ENCODE assay signal across 1 cellular context in genomic region chr4:52554606-52555355, GRCh38.
TF ChIP-seq lines count a peak whose summit lies in the region.

No MANE protein-coding gene starts in this region.

TF ChIP-seq in IMR-90, 13 proteins besides CTCF, POLR2A, EP300 and RAD21:
- TF ChIP-seq ELK1 (IDR thresholded peaks at IDR 0.05; ENCODE audit: borderline replicate concordance, low read depth, low read length): no peak
- TF ChIP-seq NFE2L2 (IDR thresholded peaks at IDR 0.05; ENCODE audit: low read depth, low read length): no peak
- no peak for TF ChIP-seq RFX5 (IDR thresholded peaks at IDR 0.05; ENCODE audit: low read depth, low read length)
- no peak for TF ChIP-seq USF2 (IDR thresholded peaks at IDR 0.05; ENCODE audit: low read depth, low read length)
- no peak for TF ChIP-seq RCOR1 (IDR thresholded peaks at IDR 0.05; ENCODE audit: insufficient replicate concordance, low read length)
- no peak for TF ChIP-seq SMC3 (IDR thresholded peaks at IDR 0.05; ENCODE audit: low read depth, low read length)
- no peak for TF ChIP-seq CEBPB (IDR thresholded peaks at IDR 0.05; ENCODE audit: low read depth, low read length)
- no peak for TF ChIP-seq MAZ (IDR thresholded peaks at IDR 0.05; ENCODE audit: borderline replicate concordance, low read depth, low read length)
- TF ChIP-seq MXI1 (IDR thresholded peaks at IDR 0.05; ENCODE audit: borderline replicate concordance, low read depth, low read length): no peak
- no peak for TF ChIP-seq CHD1 (IDR thresholded peaks at IDR 0.05; ENCODE audit: low read depth, low read length)
